ENCODE assay signal across 1 cellular context in genomic region chr1:89127166-89127565, GRCh38.
A peak's percentile ranks its signal among the peaks of the same experiment; 100 is the strongest.
TF ChIP-seq lines count a peak whose summit lies in the region.

No MANE protein-coding gene starts in this region.

TF ChIP-seq in HepG2, 621 proteins besides CTCF, POLR2A, EP300 and RAD21:
- peak; percentile 52; the same call in 1 of the 2 replicates for TF ChIP-seq NFYB (CRISPR knock-in tag; IDR thresholded peaks at IDR 0.05)
